Comparison of ENCODE assay signal across 25 cellular contexts in the genomic region with DNA sequence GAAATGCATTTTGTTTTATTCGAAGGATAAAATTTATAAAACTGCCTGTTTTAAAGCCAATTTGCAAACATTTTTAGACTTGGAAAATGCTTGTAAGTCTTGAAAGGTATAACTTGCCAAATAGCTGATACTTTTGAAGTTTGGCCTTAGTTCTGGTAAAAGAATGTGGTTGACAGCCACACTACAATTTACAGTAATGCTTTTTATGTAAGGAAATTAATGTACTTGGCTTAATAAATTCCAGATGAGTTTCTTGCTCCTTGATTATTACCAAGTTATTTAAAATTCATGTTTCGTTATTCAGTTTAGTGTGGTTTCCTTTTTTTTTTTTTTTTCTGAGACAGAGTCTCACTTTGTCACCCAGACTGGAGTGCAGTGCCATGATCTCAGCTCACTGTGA.
"Had no signal": no experiment of that assay in that cellular context is flagged by ENCODE, and none has a peak within 500 bp of the region (broad histone marks: within the 10 kb centered on the region; RNA-seq: fewer than 3 reads in every experiment).

No MANE protein-coding gene starts in this region.

- H2AFZ ChIP-seq: neural progenitor cell had no signal

- H3K27ac ChIP-seq: colonic mucosa, esophagus muscularis mucosa, gastrocnemius medialis, neural progenitor cell, psoas muscle, sigmoid colon, testis, tibial artery, upper lobe of left lung had no signal

- DNase-seq: colonic mucosa; effector CD8-positive, alpha-beta T cell; endodermal cell; foreskin fibroblast; gastrocnemius medialis; head of caudate nucleus; midbrain; naive thymus-derived CD4-positive, alpha-beta T cell; psoas muscle; right cardiac atrium; sigmoid colon; stimulated activated CD4-positive, alpha-beta T cell treated with anti-CD3 and anti-CD28 coated beads, Interleukin-2, amount 100 ng/mL, for 24 hours; stimulated activated CD4-positive, alpha-beta T cell treated with anti-CD3 and anti-CD28 coated beads, Interleukin-4, amount 100 ng/mL, for 24 hours; stimulated activated naive CD8-positive, alpha-beta T cell treated with anti-CD3 and anti-CD28 coated beads, Interleukin-15, Interleukin-2, amounts not matched to agents 100 U/mL and 50 U/mL, for 24 hours; substantia nigra; testis; tibial artery; upper lobe of left lung had no signal

- H3K36me3 ChIP-seq: colonic mucosa, esophagus muscularis mucosa, gastrocnemius medialis, neural progenitor cell, sigmoid colon, upper lobe of left lung had no signal

- H3K4me1 ChIP-seq: colonic mucosa, esophagus muscularis mucosa, gastrocnemius medialis, neural progenitor cell, psoas muscle, sigmoid colon, testis, upper lobe of left lung had no signal

- H3K9me3 ChIP-seq: colonic mucosa, esophagus muscularis mucosa, gastrocnemius medialis, psoas muscle, sigmoid colon, testis, tibial artery, upper lobe of left lung had no signal

- H3K27me3 ChIP-seq: colonic mucosa, esophagus muscularis mucosa, gastrocnemius medialis, neural progenitor cell, sigmoid colon, testis, tibial artery, upper lobe of left lung had no signal

- H3K27ac Mint-ChIP-seq: dendritic cell treated with granulocyte-macrophage colony-stimulating factor and Interleukin-4, amounts not matched to agents 40 ng/mL and 50 ng/mL, for 4 days; endodermal cell; memory B cell; naive thymus-derived CD4-positive, alpha-beta T cell; neural progenitor cell; stimulated activated effector memory CD8-positive, alpha-beta T cell treated with anti-CD3 and anti-CD28 coated beads, Interleukin-12 subunit alpha, Interleukin-12 subunit beta, amount 100 ng/mL, for 72 hours had no signal

- ATAC-seq: gastrocnemius medialis; naive thymus-derived CD4-positive, alpha-beta T cell; psoas muscle; right cardiac atrium; stimulated activated effector memory CD8-positive, alpha-beta T cell treated with anti-CD3 and anti-CD28 coated beads, Interleukin-12 subunit alpha, Interleukin-12 subunit beta, amount 100 ng/mL, for 72 hours; stimulated activated naive CD8-positive, alpha-beta T cell treated with anti-CD3 and anti-CD28 coated beads, Interleukin-15, Interleukin-2, amounts not matched to agents 100 U/mL and 50 U/mL, for 24 hours had no signal

- H3K27me3 Mint-ChIP-seq: dendritic cell treated with granulocyte-macrophage colony-stimulating factor and Interleukin-4, amounts not matched to agents 40 ng/mL and 50 ng/mL, for 4 days; memory B cell; naive thymus-derived CD4-positive, alpha-beta T cell had no signal

- H3K4me3 ChIP-seq: colonic mucosa, esophagus muscularis mucosa, gastrocnemius medialis, lung, neural progenitor cell, psoas muscle, sigmoid colon, testis, tibial artery, upper lobe of left lung had no signal

- H3K9me3 Mint-ChIP-seq: dendritic cell treated with granulocyte-macrophage colony-stimulating factor and Interleukin-4, amounts not matched to agents 40 ng/mL and 50 ng/mL, for 4 days; endodermal cell; memory B cell; nephron; neural progenitor cell; stimulated activated effector memory CD8-positive, alpha-beta T cell treated with anti-CD3 and anti-CD28 coated beads, Interleukin-12 subunit alpha, Interleukin-12 subunit beta, amount 100 ng/mL, for 72 hours had no signal

- H3K4me2 ChIP-seq: neural progenitor cell had no signal

- H3K36me3 Mint-ChIP-seq: neural progenitor cell; stimulated activated effector memory CD8-positive, alpha-beta T cell treated with anti-CD3 and anti-CD28 coated beads, Interleukin-12 subunit alpha, Interleukin-12 subunit beta, amount 100 ng/mL, for 72 hours had no signal

- H3K9ac ChIP-seq: neural progenitor cell had no signal

- H3K4me1 Mint-ChIP-seq: neural progenitor cell; stimulated activated effector memory CD8-positive, alpha-beta T cell treated with anti-CD3 and anti-CD28 coated beads, Interleukin-12 subunit alpha, Interleukin-12 subunit beta, amount 100 ng/mL, for 72 hours had no signal

- H3K4me3 Mint-ChIP-seq: dendritic cell treated with granulocyte-macrophage colony-stimulating factor and Interleukin-4, amounts not matched to agents 40 ng/mL and 50 ng/mL, for 4 days; endodermal cell; memory B cell; naive thymus-derived CD4-positive, alpha-beta T cell; nephron; neural progenitor cell; stimulated activated effector memory CD8-positive, alpha-beta T cell treated with anti-CD3 and anti-CD28 coated beads, Interleukin-12 subunit alpha, Interleukin-12 subunit beta, amount 100 ng/mL, for 72 hours had no signal
